24 cellular contexts compared by ENCODE assay signal in genomic region chr22:49555526-49555925, GRCh38.
"Had no signal": no experiment of that assay in that cellular context is flagged by ENCODE, and none has a peak within 500 bp of the region (broad histone marks: within the 10 kb centered on the region; RNA-seq: fewer than 3 reads in every experiment).

No MANE protein-coding gene starts in this region.

- H3K36me3 ChIP-seq: breast epithelium, colonic mucosa, esophagus squamous epithelium, gastrocnemius medialis, right lobe of liver, thoracic aorta, uterus had no signal

- H3K9ac ChIP-seq: parathyroid adenoma had no signal

- H3K4me3 ChIP-seq: breast epithelium, colonic mucosa, esophagus squamous epithelium, gastrocnemius medialis, mucosa of descending colon, right lobe of liver, smooth muscle cell, thoracic aorta, uterus had no signal

- FAIRE-seq: astrocyte, TTC549 had no signal

- DNase-seq: activated CD4-positive, alpha-beta T cell treated with anti-CD3 and anti-CD28 coated beads for 1 hour; activated CD4-positive, alpha-beta T cell treated with anti-CD3 and anti-CD28 coated beads, Interleukin-2, amount 50 U/mL, for 1 hour; activated CD8-positive, alpha-beta T cell treated with anti-CD3 and anti-CD28 coated beads, Interleukin-2, amount 10 ng/mL, durations not matched to agents 7 days and 5 days; colonic mucosa; esophagus squamous epithelium; gastrocnemius medialis; hippocampal formation; left cardiac atrium; mesenchymal stem cell; mucosa of descending colon; stimulated activated CD4-positive, alpha-beta T cell treated with anti-CD3 and anti-CD28 coated beads, Interleukin-2, amount 100 ng/mL, for 48 hours; stimulated activated naive CD4-positive, alpha-beta T cell; T-helper 1 cell; uterus had no signal

- H3K4me1 Mint-ChIP-seq: central memory CD8-positive, alpha-beta T cell had no signal

- H3K4me3 Mint-ChIP-seq: activated CD8-positive, alpha-beta T cell treated with anti-CD3 and anti-CD28 coated beads, Interleukin-2, amount 10 ng/mL, durations not matched to agents 7 days and 5 days; activated T-helper 1 cell treated with anti-CD3 and anti-CD28 coated beads, Interleukin-12 subunit alpha, Interleukin-12 subunit beta, Interleukin-2, Interleukin-4 antibody, amounts not matched to agents 30 ng/mL and 10 ng/mL and 1 ng/mL, durations not matched to agents 14 hours and 24 hours and 36 hours; central memory CD8-positive, alpha-beta T cell had no signal

- H3K27me3 ChIP-seq: colonic mucosa, gastrocnemius medialis, right lobe of liver, uterus had no signal

- H3K27ac Mint-ChIP-seq: activated CD8-positive, alpha-beta T cell treated with anti-CD3 and anti-CD28 coated beads, Interleukin-2, amount 10 ng/mL, durations not matched to agents 7 days and 5 days; activated naive CD4-positive, alpha-beta T cell treated with anti-CD3 and anti-CD28 coated beads, Interleukin-2, amount 50 U/mL, for 72 hours; activated T-helper 1 cell treated with anti-CD3 and anti-CD28 coated beads, Interleukin-12 subunit alpha, Interleukin-12 subunit beta, Interleukin-2, Interleukin-4 antibody, amounts not matched to agents 30 ng/mL and 10 ng/mL and 1 ng/mL, durations not matched to agents 14 hours and 24 hours and 36 hours had no signal

- ATAC-seq: activated CD8-positive, alpha-beta T cell treated with anti-CD3 and anti-CD28 coated beads, Interleukin-2, amount 10 ng/mL, durations not matched to agents 7 days and 5 days; activated naive CD4-positive, alpha-beta T cell treated with anti-CD3 and anti-CD28 coated beads, Interleukin-2, amount 50 U/mL, for 72 hours; gastrocnemius medialis; left cardiac atrium; mucosa of descending colon; right lobe of liver had no signal

- H3K9me3 ChIP-seq: colonic mucosa, gastrocnemius medialis, right lobe of liver, uterus had no signal

- H3K27ac ChIP-seq: breast epithelium, colonic mucosa, esophagus squamous epithelium, gastrocnemius medialis, parathyroid adenoma, right lobe of liver, thoracic aorta, uterus had no signal

- H3K4me1 ChIP-seq: breast epithelium, colonic mucosa, esophagus squamous epithelium, gastrocnemius medialis, parathyroid adenoma, right lobe of liver, uterus had no signal
